10 cellular contexts compared by ENCODE assay signal in genomic region chr14:37198273-37198598, GRCh38. TPM values are rescaled to one million over a fixed set of nuclear protein-coding genes. Genes with fewer than 3 reads are reported as not detected.
DNase-seq lines count a peak whose midpoint lies in the region; ATAC-seq and TF ChIP-seq lines count a peak whose summit lies in the region.
"Had no signal": no experiment of that assay in that cellular context is flagged by ENCODE, and none has a peak within 500 bp of the region (broad histone marks: within the 10 kb centered on the region; RNA-seq: fewer than 3 reads in every experiment).

No MANE protein-coding gene starts in this region.

- no peak overlapping the region for H2AFZ ChIP-seq in H9 (ENCODE audit: low read length)

- no peak overlapping the region for H3K23ac ChIP-seq in H9 (ENCODE audit: insufficient read length, low read depth, low read length)

- H2BK120ac ChIP-seq in H9 (ENCODE audit: low read depth, low read length, poor library complexity, severe bottlenecking) = no peak overlapping the region

- no peak overlapping the region for H3K56ac ChIP-seq in H9 (ENCODE audit: insufficient read length, low read depth, low read length)

- no peak overlapping the region for H2BK5ac ChIP-seq in H9 (ENCODE audit: insufficient read length, low read length)

- no peak overlapping the region for H3K18ac ChIP-seq in H9 (ENCODE audit: insufficient read length, low read depth, low read length)

- H3K79me1 ChIP-seq in H9 (ENCODE audit: insufficient read depth, low read depth, low read length, poor library complexity, severe bottlenecking) = no peaks in the 10 kb centered on the region

- no peak overlapping the region for H3K27ac ChIP-seq in H9 (ENCODE audit: insufficient read length, low read depth, low read length)
- no peak overlapping the region for H3K27ac ChIP-seq in iPS DF 6.9 (ENCODE audit: low read length)
- H3K27ac ChIP-seq: KMS-11 had no signal

- H3K23me2 ChIP-seq in H9 (ENCODE audit: insufficient read length, low read depth, low read length, poor library complexity, severe bottlenecking) = peaks cover 11% of the 10 kb centered on the region

- H3K9me3 ChIP-seq in H9 (ENCODE audit: control insufficient read depth, low read depth, low read length) = no peaks in the 10 kb centered on the region
- no peaks in the 10 kb centered on the region for H3K9me3 ChIP-seq in iPS DF 6.9 (ENCODE audit: control insufficient read depth, insufficient read depth, low read length)

- no peak overlapping the region for H4K91ac ChIP-seq in H9 (ENCODE audit: insufficient read length, low read depth, low read length)

- in situ Hi-C loops in GM13976 (cut with MboI; ENCODE audit: low sequenced_read_pairs, unreplicated experiment) = no loop called here

- H3K4me2 ChIP-seq in H9 (ENCODE audit: insufficient read depth, insufficient read length, low read length) = peak overlapping the region; percentile 90
- H3K4me2 ChIP-seq: KMS-11 had no signal

- H3K27me3 ChIP-seq in H9 (ENCODE audit: insufficient read depth, low read length) = no peaks in the 10 kb centered on the region
- H3K27me3 ChIP-seq in iPS DF 6.9 (ENCODE audit: control insufficient read depth, insufficient read depth, low read length) = no peaks in the 10 kb centered on the region

- peaks cover 4% of the 10 kb centered on the region for H3K27me3 Mint-ChIP-seq in H9 (ENCODE audit: low read depth)
- H3K27me3 Mint-ChIP-seq in activated naive CD8-positive, alpha-beta T cell treated with anti-CD3 and anti-CD28 coated beads for 36 hours = peaks cover 37% of the 10 kb centered on the region

- peak overlapping the region; percentile 89 to 92 for H3K4me3 Mint-ChIP-seq in H9
- peak overlapping the region; percentile 35 for H3K4me3 Mint-ChIP-seq in activated naive CD8-positive, alpha-beta T cell treated with anti-CD3 and anti-CD28 coated beads for 36 hours

- H2AK5ac ChIP-seq in H9 (ENCODE audit: insufficient read length, low read length) = no peak overlapping the region

- no peak overlapping the region for H4K5ac ChIP-seq in H9 (ENCODE audit: insufficient read length, low read depth, low read length)

- H3K4me1 Mint-ChIP-seq in H9 = peaks cover 21 to 34% of the 10 kb centered on the region in 2 experiments
- peaks cover 13% of the 10 kb centered on the region for H3K4me1 Mint-ChIP-seq in activated naive CD8-positive, alpha-beta T cell treated with anti-CD3 and anti-CD28 coated beads for 36 hours

- H4K20me1 ChIP-seq in H9 (ENCODE audit: control insufficient read depth, insufficient read depth, insufficient read length) = no peaks in the 10 kb centered on the region

- no peaks in the 10 kb centered on the region; a peak in 1 of 5 replicates for H3K9me3 Mint-ChIP-seq in H9
- no peaks in the 10 kb centered on the region for H3K9me3 Mint-ChIP-seq in activated naive CD8-positive, alpha-beta T cell treated with anti-CD3 and anti-CD28 coated beads for 36 hours

- H3K36me3 ChIP-seq in iPS DF 6.9 (ENCODE audit: control insufficient read depth, insufficient read depth, low read length) = no peaks in the 10 kb centered on the region

- H3K4me3 ChIP-seq in iPS DF 6.9 (ENCODE audit: low read length) (peak overlapping the region; percentile 41; the same call in 1 of the 2 replicates), skeletal muscle cell (ENCODE audit: low read depth, low read length) (peak overlapping the region; percentile 77)

- H2BK20ac ChIP-seq in H9 (ENCODE audit: low read depth, low read length, poor library complexity, severe bottlenecking) = no peak overlapping the region

- no peaks in the 10 kb centered on the region; the same call in 1 of the 2 replicates for H3K4me1 ChIP-seq in H9 (ENCODE audit: insufficient read depth, low read length)
- no peaks in the 10 kb centered on the region for H3K4me1 ChIP-seq in iPS DF 6.9 (ENCODE audit: control insufficient read depth, insufficient read depth, low read length)

- no CpG with 5 or more reads among the region's 11 CpGs for WGBS in H9 (ENCODE audit: extremely low coverage, insufficient read length, low lambda C conversion rate)
- no CpG with 5 or more reads among the region's 11 CpGs for WGBS in iPS DF 6.9 (ENCODE audit: insufficient coverage, insufficient read length)

- ATAC-seq in GM19023 (IDR thresholded peaks at IDR 0.05; ENCODE audit: unreplicated experiment) = no peak
- ATAC-seq in GM21717 (IDR thresholded peaks at IDR 0.05; ENCODE audit: unreplicated experiment) = no peak
- no peak for ATAC-seq in HG02973 (IDR thresholded peaks at IDR 0.05; ENCODE audit: unreplicated experiment)

- no peaks in the 10 kb centered on the region; a peak in 1 of 7 replicates for H3K36me3 Mint-ChIP-seq in H9 (ENCODE audit: insufficient read depth in 1 of 3, low read depth in 3 of 3)
- H3K36me3 Mint-ChIP-seq in activated naive CD8-positive, alpha-beta T cell treated with anti-CD3 and anti-CD28 coated beads for 36 hours = peaks cover 2% of the 10 kb centered on the region

- H4K8ac ChIP-seq in H9 (replicated peaks; ENCODE audit: insufficient read length, low read depth, low read length) = no peak overlapping the region

- H2BK15ac ChIP-seq in H9 (ENCODE audit: low read depth, low read length) = no peak overlapping the region

- no peak overlapping the region for H3T11ph ChIP-seq in H9 (ENCODE audit: low read length)

- no peak overlapping the region for H2BK12ac ChIP-seq in H9 (ENCODE audit: insufficient read length, low read depth, low read length)

- no peak for DNase-seq in H9
- no peak for DNase-seq in activated naive CD8-positive, alpha-beta T cell treated with anti-CD3 and anti-CD28 coated beads for 36 hours
- no peak for DNase-seq in iPS DF 6.9 (ENCODE audit: low read depth, low spot score)
- no peak for DNase-seq in skeletal muscle cell (ENCODE audit: low read depth)
- no peak for DNase-seq in GM13976 (ENCODE audit: low spot score)

- no peak overlapping the region for H3K4ac ChIP-seq in H9 (ENCODE audit: low read depth, low read length)

- peaks cover 4% of the 10 kb centered on the region; the same call in 1 of the 2 replicates for H3K79me2 ChIP-seq in H9 (ENCODE audit: insufficient read depth, low read length)

- H3K27ac Mint-ChIP-seq in H9 = peak overlapping the region in 2 of 3 experiments; percentile 85 to 88; a peak in 3 of 7 replicates
- H3K27ac Mint-ChIP-seq in activated naive CD8-positive, alpha-beta T cell treated with anti-CD3 and anti-CD28 coated beads for 36 hours = no peak overlapping the region

- TF ChIP-seq CTCF in H9 (conservative IDR thresholded peaks at IDR 0.05) (no peak), GM13976 (IDR thresholded peaks at IDR 0.05; ENCODE audit: borderline replicate concordance, control extremely low read depth, extremely low read depth, insufficient read depth, missing control alignments) (no peak)

- peak overlapping the region; percentile 4 for H3K9ac ChIP-seq in H9 (ENCODE audit: extremely low read depth, insufficient read length, low read length)
- H3K9ac ChIP-seq: KMS-11 had no signal

- H3K14ac ChIP-seq in H9 (ENCODE audit: insufficient read depth, low read length) = no peak overlapping the region

RNA-seq across cellular contexts. Expression of gene MIPOL1, which starts 0.5 kb away (rescaled TPM):
- total RNA-seq in H9 (2021) = 13.4 and 15.6 TPM in 2 replicates
- total RNA-seq in activated naive CD8-positive, alpha-beta T cell treated with anti-CD3 and anti-CD28 coated beads for 36 hours = not detected

RNA-seq across cellular contexts. Expression of gene SLC25A21, which starts 25.8 kb away (rescaled TPM):
- 5.8 and 7.1 TPM in 2 replicates for total RNA-seq in H9 (2021)
- total RNA-seq in activated naive CD8-positive, alpha-beta T cell treated with anti-CD3 and anti-CD28 coated beads for 36 hours = not detected
- total RNA-seq: mononuclear cell had no signal

Comparison
In these comparisons a context has a peak if more than half of its experiments do, and no peak if none do; other contexts are left out.
1. RNA of gene MIPOL1, which starts 0.5 kb away (total RNA-seq): 13.4 to 15.6 TPM in H9; not detected in activated naive CD8-positive, alpha-beta T cell treated with anti-CD3 and anti-CD28 coated beads for 36 hours; every median in the first group is over 10 times any median in the second.